11 cellular contexts compared by ENCODE assay signal in genomic region chr3:147713234-147714133, GRCh38.
"Had no signal": no experiment of that assay in that cellular context is flagged by ENCODE, and none has a peak within 500 bp of the region (broad histone marks: within the 10 kb centered on the region; RNA-seq: fewer than 3 reads in every experiment).

No MANE protein-coding gene starts in this region.

- H3K4me1 ChIP-seq: colonic mucosa, parathyroid adenoma had no signal

- H3K27ac ChIP-seq: colonic mucosa, parathyroid adenoma had no signal

- H3K9me3 ChIP-seq: colonic mucosa had no signal

- H3K4me1 Mint-ChIP-seq: T-helper 17 cell had no signal

- H3K27me3 ChIP-seq: colonic mucosa had no signal

- H3K4me3 Mint-ChIP-seq: activated CD8-positive, alpha-beta T cell treated with anti-CD3 and anti-CD28 coated beads, Interleukin-2, amount 10 ng/mL, durations not matched to agents 7 days and 5 days; activated T-helper 1 cell treated with anti-CD3 and anti-CD28 coated beads, Interleukin-12 subunit alpha, Interleukin-12 subunit beta, Interleukin-2, Interleukin-4 antibody, amounts not matched to agents 30 ng/mL and 10 ng/mL and 1 ng/mL, durations not matched to agents 14 hours and 24 hours and 36 hours; T-helper 17 cell had no signal

- H3K27ac Mint-ChIP-seq: activated CD8-positive, alpha-beta T cell treated with anti-CD3 and anti-CD28 coated beads, Interleukin-2, amount 10 ng/mL, durations not matched to agents 7 days and 5 days; activated T-helper 1 cell treated with anti-CD3 and anti-CD28 coated beads, Interleukin-12 subunit alpha, Interleukin-12 subunit beta, Interleukin-2, Interleukin-4 antibody, amounts not matched to agents 30 ng/mL and 10 ng/mL and 1 ng/mL, durations not matched to agents 14 hours and 24 hours and 36 hours; T-helper 17 cell had no signal

- DNase-seq: activated CD8-positive, alpha-beta T cell treated with anti-CD3 and anti-CD28 coated beads, Interleukin-2, amount 10 ng/mL, durations not matched to agents 7 days and 5 days; activated naive CD4-positive, alpha-beta T cell; caudate nucleus; colonic mucosa; effector CD4-positive, alpha-beta T cell; kidney; retina; T-helper 17 cell had no signal

- H3K4me3 ChIP-seq: colonic mucosa, smooth muscle cell had no signal

- H3K27me3 Mint-ChIP-seq: T-helper 17 cell had no signal

- ATAC-seq: activated CD8-positive, alpha-beta T cell treated with anti-CD3 and anti-CD28 coated beads, Interleukin-2, amount 10 ng/mL, durations not matched to agents 7 days and 5 days; T-helper 17 cell had no signal
